8 cellular contexts compared by ENCODE assay signal in the genomic region with DNA sequence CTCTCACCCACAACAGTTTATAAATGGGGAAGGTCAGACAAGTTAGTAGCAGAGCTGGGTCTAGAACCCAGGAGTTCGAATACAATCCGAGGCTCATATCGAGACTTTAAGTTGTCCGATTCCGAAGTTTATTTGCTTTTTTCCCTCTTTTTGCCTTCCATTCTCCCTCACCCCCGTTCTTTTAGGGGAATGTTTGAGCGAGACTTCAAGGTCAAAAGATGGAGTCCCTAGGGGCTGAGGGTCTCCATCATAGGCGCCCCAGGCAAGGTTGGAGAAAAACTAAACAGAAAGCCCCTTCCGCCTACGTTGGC. TPM values are rescaled to one million over a fixed set of nuclear protein-coding genes. Genes with fewer than 3 reads are reported as not detected.
A peak's percentile ranks its signal among the peaks of the same experiment; 100 is the strongest.
DNase-seq lines count a peak whose midpoint lies in the region; ATAC-seq, FAIRE-seq and TF ChIP-seq lines count a peak whose summit lies in the region.

No MANE protein-coding gene starts in this region.

- peak overlapping the region; percentile 0 for H3K4me3 ChIP-seq in Caco-2 (ENCODE audit: low read depth, low read length)
- peak overlapping the region; percentile 59 to 94 for H3K4me3 ChIP-seq in Panc1 (ENCODE audit: low read depth in 2 of 2, low read length in 2 of 2)
- H3K4me3 ChIP-seq in esophagus (ENCODE audit: low read depth in 1 of 2, low read length in 2 of 2), result peak overlapping the region; percentile 55 to 94
- H3K4me3 ChIP-seq in pancreas, result peak overlapping the region; percentile 3 to 80 (median 50)

- FAIRE-seq in pancreas (lab: Jason Lieb, UNC), result no peak

- CTCF ChIA-PET in Caco-2 (lab: Charles Lee) (interaction anchor here (0.9 kb wide), 1 partner anchor 1213 kb away, joined by 3 read pairs; no protein-coding TSS in a partner anchor), Panc1 (lab: Charles Lee) (interaction anchor here (0.7 to 3.8 kb wide), 4 partner anchors 518 to 1216 kb away, joined by 3 to 57 read pairs (median 6); no protein-coding TSS in a partner anchor)

- BruUV-seq in Caco-2 (replicated peaks; lab: Mats Ljungman, UMichigan) (no TSS peak), Panc1 (replicated peaks; lab: Mats Ljungman, UMichigan) (no TSS peak)

- POLR2A ChIA-PET in Caco-2 (lab: Charles Lee), result no interaction called here
- POLR2A ChIA-PET in Panc1 (lab: Charles Lee), result interaction anchor here (0.5 kb wide), 1 partner anchor 554 kb away, joined by 3 read pairs; no protein-coding TSS in a partner anchor

- no peaks in the 10 kb centered on the region for H3K9me3 Mint-ChIP-seq in Caco-2 (ENCODE audit: unreplicated experiment)

- H3K4me3 Mint-ChIP-seq in Caco-2 (ENCODE audit: unreplicated experiment), result peak overlapping the region; percentile 73

- no peak for DNase-seq in Caco-2
- no peak for DNase-seq in Panc1 (ENCODE audit: low read depth, low spot score)
- no peak for DNase-seq in pancreas
- no peak for DNase-seq in posterior vena cava (ENCODE audit: low spot score)
- no peak for DNase-seq in NCI-H446 treated with DMSO at 0.1 percent for 48 hours (lab: John Stamatoyannopoulos, UW)
- no peak for DNase-seq in G401 (ENCODE audit: low spot score)

- WGBS in esophagus, 2 donors, result 0 to 1% methylated on average over 10 of the region's 10 CpGs
- WGBS in pancreas, 2 donors, result 4 to 6% methylated on average over 10 of the region's 10 CpGs

- H3K4me1 ChIP-seq in Caco-2, result peaks cover 13% of the 10 kb centered on the region; the same call in 1 of the 2 replicates
- H3K4me1 ChIP-seq in Panc1 (ENCODE audit: control insufficient read depth, insufficient read depth, low read length), result peaks cover 45% of the 10 kb centered on the region
- peaks cover 2% of the 10 kb centered on the region in 2 donors for H3K4me1 ChIP-seq in esophagus (ENCODE audit: control insufficient read depth in 2 of 2, insufficient read depth in 2 of 2, low read length in 1 of 2)
- peaks cover 4 to 14% (median 7%) of the 10 kb centered on the region in 3 donors for H3K4me1 ChIP-seq in pancreas

- no peaks in the 10 kb centered on the region for H3K9me3 ChIP-seq in Caco-2
- no peaks in the 10 kb centered on the region for H3K9me3 ChIP-seq in Panc1 (ENCODE audit: control insufficient read depth, insufficient read depth, low read depth, low read length)
- H3K9me3 ChIP-seq in esophagus (ENCODE audit: control insufficient read depth in 2 of 2, insufficient read depth in 1 of 2, low read depth in 1 of 2, low read length in 1 of 2), result no peaks in the 10 kb centered on the region
- H3K9me3 ChIP-seq in pancreas, result no peaks in the 10 kb centered on the region

- no peaks in the 10 kb centered on the region for H3K27me3 Mint-ChIP-seq in Caco-2 (ENCODE audit: insufficient read depth, unreplicated experiment)

- H3K36me3 Mint-ChIP-seq in Caco-2 (ENCODE audit: insufficient read depth, unreplicated experiment), result peaks cover 37% of the 10 kb centered on the region

- H3K36me3 ChIP-seq in Caco-2 (ENCODE audit: control insufficient read depth, insufficient read depth, low read length), result peaks cover 6% of the 10 kb centered on the region
- H3K36me3 ChIP-seq in Panc1 (ENCODE audit: control insufficient read depth, insufficient read depth, low read length), result no peaks in the 10 kb centered on the region
- peaks cover 0 to 5% of the 10 kb centered on the region in 2 donors for H3K36me3 ChIP-seq in esophagus (ENCODE audit: control insufficient read depth in 2 of 2, insufficient read depth in 2 of 2, low read length in 1 of 2)
- peaks cover 0 to 13% (median 0%) of the 10 kb centered on the region in 3 donors for H3K36me3 ChIP-seq in pancreas

- intact Hi-C loops in Caco-2 (cut with micrococcal nuclease; ENCODE audit: unreplicated experiment), result loop anchor here (5.0 kb wide), 1 partner anchor 1304 kb away; no protein-coding TSS in a partner anchor
- intact Hi-C loops in Panc1 (cut with micrococcal nuclease; ENCODE audit: unreplicated experiment), result loop anchor here (2.0 kb wide), 1 partner anchor 1411 kb away; no protein-coding TSS in a partner anchor
- intact Hi-C loops in pancreas (cut with DNase I), result loop anchor here in 2 of 3 donors (5.0 kb wide), 2 partner anchors 1214 to 1219 kb away; no protein-coding TSS in a partner anchor
- intact Hi-C loops in posterior vena cava (cut with DNase I), result loop anchor here in 1 of 2 donors (2.0 kb wide), 1 partner anchor 1213 kb away; no protein-coding TSS in a partner anchor

- no peak for ATAC-seq in Panc1
- no peak for ATAC-seq in pancreas
- ATAC-seq in GM18502 (IDR thresholded peaks at IDR 0.05; ENCODE audit: poor library complexity, unreplicated experiment), result no peak

- TF ChIP-seq CTCF in Caco-2 (IDR thresholded peaks at IDR 0.05; ENCODE audit: insufficient read depth in 1 of 2, low read depth in 1 of 2, low read length in 1 of 2, severe bottlenecking in 1 of 2, unreplicated experiment in 1 of 2), result no peak
- TF ChIP-seq CTCF in Panc1 (IDR thresholded peaks at IDR 0.05), result no peak
- no peak for TF ChIP-seq CTCF in pancreas (IDR thresholded peaks at IDR 0.05)

- peaks cover 5% of the 10 kb centered on the region for H3K4me1 Mint-ChIP-seq in Caco-2 (ENCODE audit: low read depth, unreplicated experiment)

- in situ Hi-C loops in Panc1 (cut with HindIII; ENCODE audit: low pct_unique_long_range_greater_than_20kb, low sequenced_read_pairs) (loop anchor here (25.0 kb wide), 1 partner anchor 549 kb away; no protein-coding TSS in a partner anchor), G401 (cut with HindIII; ENCODE audit: low sequenced_read_pairs) (loop anchor here (25.0 kb wide), 1 partner anchor 774 kb away; no protein-coding TSS in a partner anchor)

- H3K27ac Mint-ChIP-seq in Caco-2 (ENCODE audit: unreplicated experiment), result no peak overlapping the region

- no peaks in the 10 kb centered on the region for H3K27me3 ChIP-seq in Caco-2 (replicated peaks; ENCODE audit: control insufficient read depth, insufficient read depth, low read length)
- no peaks in the 10 kb centered on the region for H3K27me3 ChIP-seq in Panc1 (ENCODE audit: control insufficient read depth, insufficient read depth, low read length)
- no peaks in the 10 kb centered on the region for H3K27me3 ChIP-seq in esophagus (ENCODE audit: control insufficient read depth in 1 of 2, insufficient read depth in 2 of 2, low read length in 2 of 2)
- no peaks in the 10 kb centered on the region for H3K27me3 ChIP-seq in pancreas

- H3K27ac ChIP-seq in Panc1 (ENCODE audit: low read length) (peak overlapping the region; percentile 79), esophagus (ENCODE audit: low read depth in 2 of 2, low read length in 1 of 2) (peak overlapping the region; percentile 98), pancreas (peak overlapping the region; percentile 65 to 99 (median 86))

RNA-seq across cellular contexts. Expression of a gene that starts 7.2 kb away (rescaled TPM):
- total RNA-seq in Caco-2 (2022) (35.8 and 40.4 TPM in 2 replicates), Panc1 (2021; ENCODE audit: unreplicated experiment) (21.5 TPM), pancreas (10 to 100 TPM; 19.0 to 48.1 (median 30.5) TPM), posterior vena cava (100 to 1,000 TPM in 1 of 2 donors, 10 to 100 TPM in 1; 87.7 to 143 TPM)
- 25.3 TPM for polyA plus RNA-seq in Panc1 (2012; ENCODE audit: insufficient read length)
- polyA plus RNA-seq in esophagus (10 to 100 TPM; 24.4 to 28.7 TPM), pancreas (10 to 100 TPM; 27.1 to 40.7 TPM)
- total RNA-seq in G401 (2014; rRNA removed; shearing (Covaris generic)), result 0.18 and 1.3 TPM in 2 replicates

RNA-seq across cellular contexts. Expression of a gene that starts 35.7 kb away (rescaled TPM):
- total RNA-seq in Caco-2 (2022) (not detected in 2 replicates), Panc1 (2021; ENCODE audit: unreplicated experiment) (not detected), pancreas (not detected), posterior vena cava (not detected)
- not detected for polyA plus RNA-seq in Panc1 (2012; ENCODE audit: insufficient read length)
- polyA plus RNA-seq in esophagus (not detected), pancreas (not detected)
- total RNA-seq in G401 (2014; rRNA removed; shearing (Covaris generic)), result not detected in 2 replicates

Comparison
In these comparisons a context has a peak if more than half of its experiments do, and no peak if none do; other contexts are left out.
1. H3K4me3 ChIP-seq: peak in every context shown above with its lines; median percentile 76 in Panc1; 74 in esophagus; 50 in pancreas; 0 in Caco-2.